In the genomic region with DNA sequence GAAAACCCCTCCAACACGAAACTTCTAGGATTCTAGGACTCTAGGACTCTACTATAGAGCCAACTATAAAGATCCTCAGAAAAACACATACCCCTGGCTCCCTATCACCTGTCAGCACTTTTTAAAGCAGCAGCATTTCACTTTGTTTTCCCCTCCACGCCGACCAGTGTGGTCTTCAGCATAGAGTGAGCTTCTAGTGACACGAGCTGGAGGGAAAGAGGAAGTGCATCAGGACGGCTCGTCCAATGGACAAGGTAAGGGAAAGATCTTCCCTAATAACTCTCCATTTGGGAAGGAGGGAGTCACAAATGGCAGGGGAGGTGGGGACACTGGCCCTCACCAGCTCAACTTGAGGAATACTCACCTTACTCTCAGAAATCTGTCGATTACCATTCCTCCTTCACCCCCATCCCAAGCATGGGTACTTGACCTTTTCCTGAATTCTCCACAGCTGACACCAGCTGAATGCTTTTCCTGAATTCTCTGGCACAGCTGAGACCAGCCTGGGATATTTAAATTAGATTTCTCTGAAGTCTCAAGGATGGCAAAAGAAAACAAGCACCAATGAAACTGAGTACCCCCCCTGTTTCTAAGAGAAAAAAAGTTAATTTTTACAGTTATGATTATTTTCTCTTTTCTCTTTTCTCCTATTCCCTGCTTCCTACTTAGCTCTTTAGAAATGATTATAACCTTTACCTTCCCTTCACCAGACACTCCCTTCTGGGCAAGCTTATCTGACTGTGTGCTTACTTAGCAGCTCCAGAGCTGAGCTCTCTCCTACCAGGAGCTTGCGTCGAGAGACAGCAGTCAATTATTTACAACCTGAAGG, we compare ENCODE assay signal across 9 cellular contexts.
DNase-seq lines count a peak whose midpoint lies in the region; ATAC-seq and TF ChIP-seq lines count a peak whose summit lies in the region.
"Had no signal": no experiment of that assay in that cellular context is flagged by ENCODE, and none has a peak within 500 bp of the region (broad histone marks: within the 10 kb centered on the region; RNA-seq: fewer than 3 reads in every experiment).

No MANE protein-coding gene starts in this region.

- peaks cover 20% of the 10 kb centered on the region for H3K36me3 Mint-ChIP-seq in stimulated activated effector memory CD8-positive, alpha-beta T cell treated with anti-CD3 and anti-CD28 coated beads, Interleukin-12 subunit alpha, Interleukin-12 subunit beta, amount 100 ng/mL, for 72 hours

- in situ Hi-C loops in GM13976 (cut with MboI; ENCODE audit: low sequenced_read_pairs, unreplicated experiment): loop anchor here (10.0 kb wide), 1 partner anchor 268 kb away; no protein-coding TSS in a partner anchor

- ATAC-seq in HG03571 (IDR thresholded peaks at IDR 0.05; ENCODE audit: unreplicated experiment): no peak
- no peak for ATAC-seq in stimulated activated effector memory CD8-positive, alpha-beta T cell treated with anti-CD3 and anti-CD28 coated beads, Interleukin-12 subunit alpha, Interleukin-12 subunit beta, amount 100 ng/mL, for 72 hours

- H3K4me3 ChIP-seq in epithelial cell of esophagus (ENCODE audit: low read length): no peak overlapping the region
- H3K4me3 ChIP-seq: SJSA1 had no signal

- H3K9me3 Mint-ChIP-seq in stimulated activated effector memory CD8-positive, alpha-beta T cell treated with anti-CD3 and anti-CD28 coated beads, Interleukin-12 subunit alpha, Interleukin-12 subunit beta, amount 100 ng/mL, for 72 hours: no peaks in the 10 kb centered on the region

- H3K4me3 Mint-ChIP-seq in stimulated activated effector memory CD8-positive, alpha-beta T cell treated with anti-CD3 and anti-CD28 coated beads, Interleukin-12 subunit alpha, Interleukin-12 subunit beta, amount 100 ng/mL, for 72 hours: no peak overlapping the region

- no peak overlapping the region for H3K27ac Mint-ChIP-seq in stimulated activated effector memory CD8-positive, alpha-beta T cell treated with anti-CD3 and anti-CD28 coated beads, Interleukin-12 subunit alpha, Interleukin-12 subunit beta, amount 100 ng/mL, for 72 hours

- DNase-seq in DMS53 (lab: John Stamatoyannopoulos, UW) (peak; percentile 84), Kasumi-1 (lab: John Stamatoyannopoulos, UW) (peak; percentile 60 to 68), RPMI8226 (peak; percentile 31), epithelial cell of esophagus (ENCODE audit: low read depth) (peak; percentile 58), middle frontal gyrus (ENCODE audit: extremely low spot score, low spot score) (peak; percentile 36), GM13976 (ENCODE audit: low spot score) (no peak)
- DNase-seq in stimulated activated effector memory CD8-positive, alpha-beta T cell treated with anti-CD3 and anti-CD28 coated beads, Interleukin-12 subunit alpha, Interleukin-12 subunit beta, amount 100 ng/mL, for 72 hours (ENCODE audit: low spot score in 2 of 2): no peak

- TF ChIP-seq CTCF in epithelial cell of esophagus (IDR thresholded peaks at IDR 0.05; ENCODE audit: insufficient read depth, low read depth, low read length, missing control alignments): peak; percentile 66
- no peak for TF ChIP-seq CTCF in GM13976 (IDR thresholded peaks at IDR 0.05; ENCODE audit: borderline replicate concordance, control extremely low read depth, extremely low read depth, insufficient read depth, missing control alignments)

- peaks cover 14% of the 10 kb centered on the region for H3K4me1 Mint-ChIP-seq in stimulated activated effector memory CD8-positive, alpha-beta T cell treated with anti-CD3 and anti-CD28 coated beads, Interleukin-12 subunit alpha, Interleukin-12 subunit beta, amount 100 ng/mL, for 72 hours

Comparison
In these comparisons a context has a peak if more than half of its experiments do, and no peak if none do; other contexts are left out.
1. DNase-seq: peak in DMS53 (single experiment), Kasumi-1 (2 of 2), RPMI8226 (single experiment), epithelial cell of esophagus (single experiment) and middle frontal gyrus (single experiment); none in GM13976 (single experiment) and stimulated activated effector memory CD8-positive, alpha-beta T cell treated with anti-CD3 and anti-CD28 coated beads, Interleukin-12 subunit alpha, Interleukin-12 subunit beta, amount 100 ng/mL, for 72 hours (0 of 2).